ENCODE assay signal across 8 cellular contexts in the genomic region with DNA sequence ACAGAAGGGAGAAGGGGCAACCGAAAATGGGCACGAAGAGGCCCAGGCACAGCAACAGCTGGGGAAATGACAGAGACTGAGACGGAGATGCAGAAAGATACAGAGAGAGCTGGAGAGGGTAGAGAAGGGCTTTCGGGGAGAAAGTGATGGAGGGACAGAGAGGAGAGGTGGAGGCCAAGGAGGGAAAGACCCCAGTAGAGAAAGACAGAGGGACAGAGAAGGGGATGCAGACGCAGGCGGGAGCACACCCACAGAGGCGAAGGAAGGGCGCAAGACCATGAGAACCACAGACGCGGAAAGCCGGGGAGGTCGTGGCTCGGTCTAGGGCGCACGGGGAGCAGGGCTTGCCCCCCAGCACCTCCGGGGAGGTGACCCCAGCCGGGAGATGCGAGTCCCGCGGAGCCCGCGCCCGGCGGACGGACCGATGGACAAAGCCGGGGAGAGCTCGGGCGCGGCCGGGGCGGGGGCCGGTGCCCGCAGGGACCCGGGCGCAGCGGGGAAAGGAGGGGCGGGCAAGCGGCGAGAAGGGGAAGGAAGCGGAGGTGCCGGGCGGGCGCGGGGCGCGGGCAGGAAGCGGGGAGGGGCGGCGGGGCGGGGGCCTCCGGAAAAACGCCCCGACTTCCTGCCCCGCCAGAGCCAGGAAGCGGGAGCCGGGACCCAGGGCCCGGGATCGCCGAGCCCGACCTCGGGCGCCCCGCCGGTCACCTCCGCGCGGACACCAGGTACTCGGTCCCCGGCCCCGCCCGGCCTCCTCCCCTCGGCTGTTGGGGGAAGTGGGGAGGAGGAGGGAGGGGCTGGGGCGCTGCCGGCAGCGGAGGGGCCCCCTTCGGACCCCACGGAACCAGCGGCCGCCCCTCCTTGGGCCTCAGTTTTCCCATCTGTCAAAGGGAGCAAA. TPM values are rescaled to one million over a fixed set of nuclear protein-coding genes. Genes with fewer than 3 reads are reported as not detected.
DNase-seq lines count a peak whose midpoint lies in the region; ATAC-seq and TF ChIP-seq lines count a peak whose summit lies in the region.

A gene with protein sequence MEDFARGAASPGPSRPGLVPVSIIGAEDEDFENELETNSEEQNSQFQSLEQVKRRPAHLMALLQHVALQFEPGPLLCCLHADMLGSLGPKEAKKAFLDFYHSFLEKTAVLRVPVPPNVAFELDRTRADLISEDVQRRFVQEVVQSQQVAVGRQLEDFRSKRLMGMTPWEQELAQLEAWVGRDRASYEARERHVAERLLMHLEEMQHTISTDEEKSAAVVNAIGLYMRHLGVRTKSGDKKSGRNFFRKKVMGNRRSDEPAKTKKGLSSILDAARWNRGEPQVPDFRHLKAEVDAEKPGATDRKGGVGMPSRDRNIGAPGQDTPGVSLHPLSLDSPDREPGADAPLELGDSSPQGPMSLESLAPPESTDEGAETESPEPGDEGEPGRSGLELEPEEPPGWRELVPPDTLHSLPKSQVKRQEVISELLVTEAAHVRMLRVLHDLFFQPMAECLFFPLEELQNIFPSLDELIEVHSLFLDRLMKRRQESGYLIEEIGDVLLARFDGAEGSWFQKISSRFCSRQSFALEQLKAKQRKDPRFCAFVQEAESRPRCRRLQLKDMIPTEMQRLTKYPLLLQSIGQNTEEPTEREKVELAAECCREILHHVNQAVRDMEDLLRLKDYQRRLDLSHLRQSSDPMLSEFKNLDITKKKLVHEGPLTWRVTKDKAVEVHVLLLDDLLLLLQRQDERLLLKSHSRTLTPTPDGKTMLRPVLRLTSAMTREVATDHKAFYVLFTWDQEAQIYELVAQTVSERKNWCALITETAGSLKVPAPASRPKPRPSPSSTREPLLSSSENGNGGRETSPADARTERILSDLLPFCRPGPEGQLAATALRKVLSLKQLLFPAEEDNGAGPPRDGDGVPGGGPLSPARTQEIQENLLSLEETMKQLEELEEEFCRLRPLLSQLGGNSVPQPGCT (plus strand): TSS at position 617 of the 895 bp plus-strand sequence. CDS start 4,899 bp downstream, outside the sequence.

- ATAC-seq in naive thymus-derived CD8-positive, alpha-beta T cell: peak in 1 of 2 donors; percentile 6

- peak within 1 kb of the TSS; percentile 94 to 100 (median 99) for H3K4me3 Mint-ChIP-seq in naive thymus-derived CD8-positive, alpha-beta T cell

- H3K27me3 Mint-ChIP-seq in naive thymus-derived CD8-positive, alpha-beta T cell: peaks cover 0 to 1% (median 0%) of the 10 kb centered on the region in 5 donors

- H3K9me3 Mint-ChIP-seq in naive thymus-derived CD8-positive, alpha-beta T cell: no peaks in the 10 kb centered on the region

- 9% methylated on average over 18 of the region's 80 CpGs for WGBS in esophagus muscularis mucosa
- 2% methylated on average over 79 of the region's 80 CpGs for WGBS in urinary bladder

- TF ChIP-seq EP300 in esophagus muscularis mucosa (IDR thresholded peaks at IDR 0.05): no peak

- H3K4me3 ChIP-seq in esophagus muscularis mucosa (peak within 1 kb of the TSS; percentile 88 to 99 (median 95)), urinary bladder (ENCODE audit: low read depth, low read length) (peak within 1 kb of the TSS; percentile 91)

- TF ChIP-seq CTCF in esophagus muscularis mucosa (IDR thresholded peaks at IDR 0.05): no peak

- H3K9me3 ChIP-seq in esophagus muscularis mucosa: no peaks in the 10 kb centered on the region

- H3K27ac ChIP-seq in esophagus muscularis mucosa (replicated peaks in 1 of 4) (peak within 1 kb of the TSS; percentile 81 to 92 (median 88)), urinary bladder (ENCODE audit: low read depth) (peak within 1 kb of the TSS; percentile 73)

- POLR2A ChIA-PET in naive thymus-derived CD8-positive, alpha-beta T cell (lab: Charles Lee): interaction anchor here (1.3 to 13.9 kb wide), 13 partner anchors 9 to 618 kb away, joined by 3 to 819 read pairs (median 11); a partner anchor contains a TSS

- H3K27ac Mint-ChIP-seq in naive thymus-derived CD8-positive, alpha-beta T cell: peak within 1 kb of the TSS; percentile 95 to 100 (median 99)

- H3K27me3 ChIP-seq in esophagus muscularis mucosa: no peaks in the 10 kb centered on the region

- TF ChIP-seq POLR2A in esophagus muscularis mucosa (IDR thresholded peaks at IDR 0.05; ENCODE audit: low read depth): no peak

- H3K36me3 Mint-ChIP-seq in naive thymus-derived CD8-positive, alpha-beta T cell: peaks cover 10 to 26% (median 21%) of the 10 kb centered on the region in 3 donors

- H3K36me3 ChIP-seq in esophagus muscularis mucosa (peaks cover 0 to 9% (median 5%) of the 10 kb centered on the region in 4 donors), urinary bladder (ENCODE audit: insufficient read depth) (no peaks in the 10 kb centered on the region)

- H3K4me1 Mint-ChIP-seq in naive thymus-derived CD8-positive, alpha-beta T cell: peaks cover 28 to 74% (median 53%) of the 10 kb centered on the region in 4 donors

- H3K4me1 ChIP-seq in esophagus muscularis mucosa: peaks cover 38 to 53% (median 49%) of the 10 kb centered on the region in 4 donors
- H3K4me1 ChIP-seq in urinary bladder (ENCODE audit: insufficient read depth): peaks cover 4% of the 10 kb centered on the region

- intact Hi-C loops in esophagus muscularis mucosa (cut with DNase I): no loop called here

- DNase-seq in DMS 273 (lab: John Stamatoyannopoulos, UW; ENCODE audit: unreplicated experiment) (peak; percentile 71), DMS 273 treated with DMSO at 0.1 percent for 48 hours (lab: John Stamatoyannopoulos, UW) (no peak), NCI-H2227 (lab: John Stamatoyannopoulos, UW; ENCODE audit: unreplicated experiment) (peak; percentile 66), esophagus muscularis mucosa (ENCODE audit: extremely low spot score) (no peak), SW480 (ENCODE audit: low spot score) (no peak)
- peak; percentile 72 for DNase-seq in activated T-cell treated with anti-CD3 and anti-CD28 coated beads, Interleukin-2, amount 50 U/mL, for 1 hour
- DNase-seq in naive thymus-derived CD8-positive, alpha-beta T cell: peak in 9 of 10 donors; percentile 34 to 72 (median 56)

RNA-seq across cellular contexts. Expression of the gene that starts here (rescaled TPM):
- total RNA-seq in esophagus muscularis mucosa (10 to 100 TPM; 54.5 to 71.8 (median 59.7) TPM), urinary bladder (20.1 TPM)
- total RNA-seq in naive thymus-derived CD8-positive, alpha-beta T cell: 1,000 to 10,000 TPM; 1,211 to 1,239 TPM
- polyA plus RNA-seq in naive thymus-derived CD8-positive, alpha-beta T cell: 100 to 1,000 TPM; 161 to 346 (median 211) TPM
- 59.2 TPM for polyA plus RNA-seq in urinary bladder

Comparison
In these comparisons a context has a peak if more than half of its experiments do, and no peak if none do; other contexts are left out.
1. RNA of the gene that starts here (total RNA-seq): 1,211 to 1,239 TPM in naive thymus-derived CD8-positive, alpha-beta T cell; 54.5 to 71.8 TPM in esophagus muscularis mucosa and 20.1 TPM in urinary bladder (single experiment); every median in the first group is over 10 times any median in the second.
2. DNase-seq: peak in DMS 273 (single experiment), NCI-H2227 (single experiment), activated T-cell treated with anti-CD3 and anti-CD28 coated beads, Interleukin-2, amount 50 U/mL, for 1 hour (single experiment) and naive thymus-derived CD8-positive, alpha-beta T cell (9 of 10); none in DMS 273 treated with DMSO at 0.1 percent for 48 hours (single experiment), esophagus muscularis mucosa (single experiment) and SW480 (single experiment).